Comparison of ENCODE assay signal across 8 cellular contexts in genomic region chr9:33676746-33677505, GRCh38.
DNase-seq lines count a peak whose midpoint lies in the region; ATAC-seq and TF ChIP-seq lines count a peak whose summit lies in the region.

No MANE protein-coding gene starts in this region.

- H3K27me3 Mint-ChIP-seq in effector memory CD8-positive, alpha-beta T cell, result peaks cover 71 to 86% of the 10 kb centered on the region in 2 donors
- H3K27me3 Mint-ChIP-seq in stimulated activated memory B cell treated with anti-CD40 and anti-IgM and Interleukin-4, amounts not matched to agents 10 μg/mL and 1 μg/mL and 100 μg/mL, for 72 hours, result peaks cover 80% of the 10 kb centered on the region

- no peaks in the 10 kb centered on the region for H3K36me3 Mint-ChIP-seq in effector memory CD8-positive, alpha-beta T cell (ENCODE audit: insufficient read depth)
- H3K36me3 Mint-ChIP-seq in stimulated activated memory B cell treated with anti-CD40 and anti-IgM and Interleukin-4, amounts not matched to agents 10 μg/mL and 1 μg/mL and 100 μg/mL, for 72 hours, result no peaks in the 10 kb centered on the region

- H2BK120ac ChIP-seq in mesenchymal stem cell (ENCODE audit: low read depth, low read length), result peak overlapping the region; percentile 61

- peak; percentile 71 for ATAC-seq in effector memory CD8-positive, alpha-beta T cell (replicated peaks)
- ATAC-seq in stimulated activated memory B cell treated with anti-CD40 and anti-IgM and Interleukin-4, amounts not matched to agents 10 μg/mL and 1 μg/mL and 100 μg/mL, for 72 hours, result peak; percentile 63
- no peak for ATAC-seq in GM21360 (IDR thresholded peaks at IDR 0.05; ENCODE audit: unreplicated experiment)
- ATAC-seq in HG03520 (IDR thresholded peaks at IDR 0.05; ENCODE audit: unreplicated experiment), result no peak

- no peak for TF ChIP-seq CTCF in NB4 (IDR thresholded peaks at IDR 0.05; ENCODE audit: low read depth, low read length)

- no peaks in the 10 kb centered on the region for H3K79me1 ChIP-seq in mesenchymal stem cell (replicated peaks; ENCODE audit: low read length, poor library complexity, severe bottlenecking)

- H3K4me1 Mint-ChIP-seq in effector memory CD8-positive, alpha-beta T cell (ENCODE audit: low read depth in 2 of 2), result peaks cover 8 to 10% of the 10 kb centered on the region in 2 donors
- H3K4me1 Mint-ChIP-seq in stimulated activated memory B cell treated with anti-CD40 and anti-IgM and Interleukin-4, amounts not matched to agents 10 μg/mL and 1 μg/mL and 100 μg/mL, for 72 hours, result peaks cover 14% of the 10 kb centered on the region

- no peak overlapping the region for H2BK12ac ChIP-seq in mesenchymal stem cell (ENCODE audit: low read length in 2 of 2)

- no peak overlapping the region for H2AK5ac ChIP-seq in mesenchymal stem cell (ENCODE audit: low read length, severe bottlenecking)

- no peaks in the 10 kb centered on the region for H3K9me3 Mint-ChIP-seq in effector memory CD8-positive, alpha-beta T cell
- H3K9me3 Mint-ChIP-seq in stimulated activated memory B cell treated with anti-CD40 and anti-IgM and Interleukin-4, amounts not matched to agents 10 μg/mL and 1 μg/mL and 100 μg/mL, for 72 hours, result no peaks in the 10 kb centered on the region

- H3K36me3 ChIP-seq in mesenchymal stem cell (ENCODE audit: control insufficient read depth in 1 of 2, insufficient read depth in 2 of 2, low read depth in 1 of 2, low read length in 2 of 2), result no peaks in the 10 kb centered on the region

- peak overlapping the region in 1 of 2 donors; percentile 41 for H3K27ac Mint-ChIP-seq in effector memory CD8-positive, alpha-beta T cell
- H3K27ac Mint-ChIP-seq in stimulated activated memory B cell treated with anti-CD40 and anti-IgM and Interleukin-4, amounts not matched to agents 10 μg/mL and 1 μg/mL and 100 μg/mL, for 72 hours, result no peak overlapping the region

- no peak overlapping the region for H2BK5ac ChIP-seq in mesenchymal stem cell (ENCODE audit: low read depth, low read length, poor library complexity, severe bottlenecking)

- H3K4me3 Mint-ChIP-seq in effector memory CD8-positive, alpha-beta T cell, result peak overlapping the region; percentile 83 to 84
- H3K4me3 Mint-ChIP-seq in stimulated activated memory B cell treated with anti-CD40 and anti-IgM and Interleukin-4, amounts not matched to agents 10 μg/mL and 1 μg/mL and 100 μg/mL, for 72 hours, result peak overlapping the region; percentile 81

- H3K27ac ChIP-seq in mesenchymal stem cell (ENCODE audit: low read length, poor library complexity, severe bottlenecking), result no peak overlapping the region

- H3K9ac ChIP-seq in mesenchymal stem cell (ENCODE audit: low read length), result peak overlapping the region; percentile 72

- peaks cover 2% of the 10 kb centered on the region for H3K4me1 ChIP-seq in mesenchymal stem cell (ENCODE audit: control insufficient read depth, insufficient read depth, low read depth, low read length)

- peak overlapping the region in 1 of 2 experiments; percentile 28 for H3K4ac ChIP-seq in mesenchymal stem cell (ENCODE audit: low read depth in 1 of 2, low read length in 2 of 2)

- no peak overlapping the region for H3K14ac ChIP-seq in mesenchymal stem cell (ENCODE audit: low read length in 2 of 2)

- peak overlapping the region; percentile 12 to 34 for H3K18ac ChIP-seq in mesenchymal stem cell (ENCODE audit: low read depth in 1 of 2, low read length in 2 of 2)

- no peak overlapping the region for H4K91ac ChIP-seq in mesenchymal stem cell (ENCODE audit: low read length)

- H3K27me3 ChIP-seq in mesenchymal stem cell (ENCODE audit: control insufficient read depth in 1 of 2, insufficient read depth in 1 of 2, low read length in 2 of 2), result peaks cover 0 to 9% of the 10 kb centered on the region in 2 experiments

- DNase-seq in ELF-1 (ENCODE audit: low read depth, low spot score) (peak; percentile 80), NB4 (ENCODE audit: low read depth) (peak; percentile 60), mesenchymal stem cell (peak; percentile 55)
- peak; percentile 20 to 34 for DNase-seq in activated CD4-positive, alpha-beta T cell treated with anti-CD3 and anti-CD28 coated beads, Interleukin-2, amount 50 U/mL, for 48 hours
- DNase-seq in effector memory CD8-positive, alpha-beta T cell, result peak; percentile 3 to 16 (median 6)

- peak overlapping the region; percentile 27 for H2AFZ ChIP-seq in mesenchymal stem cell (ENCODE audit: low read depth, low read length)

- H3K23ac ChIP-seq in mesenchymal stem cell (ENCODE audit: low read length in 2 of 2), result no peak overlapping the region

- no peak overlapping the region for H4K8ac ChIP-seq in mesenchymal stem cell (ENCODE audit: low read length)

- H3K4me2 ChIP-seq in mesenchymal stem cell (ENCODE audit: low read length, poor library complexity, severe bottlenecking), result peak overlapping the region; percentile 70

- H2BK15ac ChIP-seq in mesenchymal stem cell (ENCODE audit: low read depth, poor library complexity, severe bottlenecking), result no peak overlapping the region

- no peaks in the 10 kb centered on the region for H3K9me3 ChIP-seq in mesenchymal stem cell (ENCODE audit: control insufficient read depth, low read length)

- no peak for TF ChIP-seq POLR2A in NB4 (IDR thresholded peaks at IDR 0.05; ENCODE audit: extremely low read depth, insufficient read length)

- WGBS in mesenchymal stem cell, result 1% methylated on average over 47 of the region's 78 CpGs

- peak overlapping the region; percentile 30 for H3K4me3 ChIP-seq in NB4 (ENCODE audit: low read depth, low read length)
- peak overlapping the region; percentile 53 to 75 for H3K4me3 ChIP-seq in mesenchymal stem cell (ENCODE audit: insufficient read depth in 1 of 2, low read depth in 1 of 2, low read length in 2 of 2)

Comparison
In these comparisons a context has a peak if more than half of its experiments do, and no peak if none do; other contexts are left out.
1. DNase-seq: peak in every context shown above with its lines; median percentile 80 in ELF-1; 60 in NB4; 55 in mesenchymal stem cell; 27 in activated CD4-positive, alpha-beta T cell treated with anti-CD3 and anti-CD28 coated beads, Interleukin-2, amount 50 U/mL, for 48 hours; 6 in effector memory CD8-positive, alpha-beta T cell.
2. ATAC-seq: peak in effector memory CD8-positive, alpha-beta T cell (single experiment) and stimulated activated memory B cell treated with anti-CD40 and anti-IgM and Interleukin-4, amounts not matched to agents 10 μg/mL and 1 μg/mL and 100 μg/mL, for 72 hours (single experiment); none in GM21360 (single experiment) and HG03520 (single experiment).